Comparison of ENCODE assay signal across 1 cellular context in the genomic region with DNA sequence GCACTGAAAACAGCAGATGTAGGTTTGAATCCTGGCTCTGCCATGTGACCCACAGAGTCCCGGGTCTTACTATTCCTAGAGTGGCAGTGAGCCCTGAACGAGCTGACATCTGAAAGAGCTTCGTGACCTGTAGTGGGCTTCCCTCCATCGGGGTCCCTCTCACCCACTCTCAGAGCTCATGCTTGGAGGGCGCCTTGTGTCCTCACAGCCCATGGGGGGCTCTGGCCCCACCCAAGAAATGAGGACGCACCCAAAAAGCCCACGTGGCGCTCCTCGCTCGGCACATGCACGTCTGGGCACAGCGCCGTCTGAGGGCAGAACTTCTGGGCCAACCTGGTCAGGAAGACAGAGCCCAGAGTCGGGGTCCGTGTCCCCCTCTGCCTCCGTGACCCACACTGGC.
TF ChIP-seq lines count a peak whose summit lies in the region.

No MANE protein-coding gene starts in this region.

TF ChIP-seq in SK-N-SH, 30 proteins besides CTCF, POLR2A, EP300 and RAD21 (continued from another document):
- TF ChIP-seq FOXM1 (IDR thresholded peaks at IDR 0.05; ENCODE audit: low read depth) (no peak), TAF1 (IDR thresholded peaks at IDR 0.05; ENCODE audit: borderline replicate concordance, low read depth, low read length) (no peak), IRF3 (IDR thresholded peaks at IDR 0.05; ENCODE audit: low read depth, low read length) (no peak), CHD2 (IDR thresholded peaks at IDR 0.05; ENCODE audit: low read length, partially characterized antibody) (no peak), JUND (IDR thresholded peaks at IDR 0.05) (no peak), MXI1 (IDR thresholded peaks at IDR 0.05; ENCODE audit: low read depth, low read length) (no peak), RCOR1 (IDR thresholded peaks at IDR 0.05; ENCODE audit: low read length) (no peak)
TF ChIP-seq in SK-N-SH: peak in this region for 0.
